In the genomic region with DNA sequence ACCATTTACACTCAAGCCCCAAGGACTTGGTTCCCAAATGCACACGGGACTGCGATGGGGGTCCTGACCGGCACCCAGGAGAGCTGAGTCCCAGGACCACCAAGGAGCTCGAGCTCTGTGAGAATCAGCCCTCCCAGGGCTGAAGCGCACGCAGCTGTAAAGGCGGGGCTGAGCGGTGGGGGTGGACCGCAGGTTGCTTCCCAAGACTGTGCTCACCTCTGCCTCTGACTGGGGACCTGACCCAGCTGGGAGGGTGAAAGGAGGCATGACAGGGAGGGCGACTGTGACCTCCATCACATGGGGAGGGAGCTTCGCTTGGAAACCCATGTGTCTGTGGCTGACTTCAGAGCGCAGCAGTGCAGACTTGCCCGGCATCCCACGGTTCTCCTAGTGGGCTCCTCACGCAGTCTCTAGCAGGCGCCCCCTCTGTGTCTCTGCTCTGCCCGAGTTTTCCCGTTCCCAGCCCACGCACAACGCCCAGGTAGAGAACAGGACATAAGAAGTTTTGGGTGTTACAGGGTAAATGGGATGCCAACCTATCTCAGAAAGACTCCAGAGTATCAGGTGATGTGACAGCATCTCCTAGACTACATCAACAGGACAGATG, we compare ENCODE assay signal across 16 cellular contexts. TPM values are rescaled to one million over a fixed set of nuclear protein-coding genes. Genes with fewer than 3 reads are reported as not detected.
DNase-seq lines count a peak whose midpoint lies in the region; ATAC-seq and TF ChIP-seq lines count a peak whose summit lies in the region.
"Had no signal": no experiment of that assay in that cellular context is flagged by ENCODE, and none has a peak within 500 bp of the region (broad histone marks: within the 10 kb centered on the region; RNA-seq: fewer than 3 reads in every experiment).

No MANE protein-coding gene starts in this region.

- no peak for TF ChIP-seq CTCF in IMR-90 (conservative IDR thresholded peaks at IDR 0.05; ENCODE audit: low read depth, low read length)

- H3K27me3 Mint-ChIP-seq in activated naive CD4-positive, alpha-beta T cell treated with anti-CD3 and anti-CD28 coated beads, Interleukin-2, amount 10 ng/mL, durations not matched to agents 7 days and 5 days: no peaks in the 10 kb centered on the region
- H3K27me3 Mint-ChIP-seq in activated naive CD4-positive, alpha-beta T cell treated with anti-CD3 and anti-CD28 coated beads for 36 hours (ENCODE audit: low read depth): no peaks in the 10 kb centered on the region
- H3K27me3 Mint-ChIP-seq in activated naive CD8-positive, alpha-beta T cell treated with anti-CD3 and anti-CD28 coated beads, Interleukin-2, amount 10 ng/mL, durations not matched to agents 7 days and 5 days: no peaks in the 10 kb centered on the region
- H3K27me3 Mint-ChIP-seq: CD4-positive, alpha-beta memory T cell had no signal

- H3K9me3 Mint-ChIP-seq in activated naive CD4-positive, alpha-beta T cell treated with anti-CD3 and anti-CD28 coated beads, Interleukin-2, amount 10 ng/mL, durations not matched to agents 7 days and 5 days: no peaks in the 10 kb centered on the region
- H3K9me3 Mint-ChIP-seq in activated naive CD4-positive, alpha-beta T cell treated with anti-CD3 and anti-CD28 coated beads for 36 hours: no peaks in the 10 kb centered on the region
- no peaks in the 10 kb centered on the region for H3K9me3 Mint-ChIP-seq in activated naive CD8-positive, alpha-beta T cell treated with anti-CD3 and anti-CD28 coated beads, Interleukin-2, amount 10 ng/mL, durations not matched to agents 7 days and 5 days
- H3K9me3 Mint-ChIP-seq: CD4-positive, alpha-beta memory T cell had no signal

- no peak for DNase-seq in activated naive CD4-positive, alpha-beta T cell treated with anti-CD3 and anti-CD28 coated beads, Interleukin-2, amount 10 ng/mL, durations not matched to agents 7 days and 5 days
- DNase-seq in activated naive CD4-positive, alpha-beta T cell treated with anti-CD3 and anti-CD28 coated beads for 36 hours: no peak
- no peak for DNase-seq in IMR-90
- DNase-seq in activated naive CD8-positive, alpha-beta T cell treated with anti-CD3 and anti-CD28 coated beads, Interleukin-2, amount 10 ng/mL, durations not matched to agents 7 days and 5 days: peak; percentile 32
- peak; percentile 53 for DNase-seq in sciatic nerve (ENCODE audit: low spot score)
- no peak for DNase-seq in OCI-M1 (lab: John Stamatoyannopoulos, UW)
- no peak for DNase-seq in stimulated activated CD4-positive, alpha-beta T cell treated with anti-CD3 and anti-CD28 coated beads, Interleukin-4, amount 100 ng/mL, for 4 hours
- no peak for DNase-seq in cerebellum (ENCODE audit: low spot score)
- DNase-seq: AML-193; CD4-positive, alpha-beta memory T cell; DMS79 treated with DMSO at 0.1 percent for 48 hours; NCI-H1048; NCI-H146; NCI-H2081 treated with DMSO at 0.1 percent for 48 hours; NCI-H345; NCI-H526 treated with DMSO at 0.1 percent for 48 hours had no signal

- peak overlapping the region; percentile 65 for H3K27ac Mint-ChIP-seq in activated naive CD4-positive, alpha-beta T cell treated with anti-CD3 and anti-CD28 coated beads, Interleukin-2, amount 10 ng/mL, durations not matched to agents 7 days and 5 days
- H3K27ac Mint-ChIP-seq in activated naive CD4-positive, alpha-beta T cell treated with anti-CD3 and anti-CD28 coated beads for 36 hours: no peak overlapping the region
- H3K27ac Mint-ChIP-seq in activated naive CD8-positive, alpha-beta T cell treated with anti-CD3 and anti-CD28 coated beads, Interleukin-2, amount 10 ng/mL, durations not matched to agents 7 days and 5 days: peak overlapping the region; percentile 86

- H2BK120ac ChIP-seq in IMR-90 (ENCODE audit: low read depth, low read length): no peak overlapping the region

- no peaks in the 10 kb centered on the region for H3K4me1 ChIP-seq in IMR-90 (ENCODE audit: control insufficient read depth, insufficient read depth, low read length)

- no peak overlapping the region for H3K4me3 Mint-ChIP-seq in activated naive CD4-positive, alpha-beta T cell treated with anti-CD3 and anti-CD28 coated beads, Interleukin-2, amount 10 ng/mL, durations not matched to agents 7 days and 5 days
- no peak overlapping the region for H3K4me3 Mint-ChIP-seq in activated naive CD4-positive, alpha-beta T cell treated with anti-CD3 and anti-CD28 coated beads for 36 hours
- peak overlapping the region; percentile 85 for H3K4me3 Mint-ChIP-seq in activated naive CD8-positive, alpha-beta T cell treated with anti-CD3 and anti-CD28 coated beads, Interleukin-2, amount 10 ng/mL, durations not matched to agents 7 days and 5 days
- H3K4me3 Mint-ChIP-seq: CD4-positive, alpha-beta memory T cell had no signal

- H3K23ac ChIP-seq in IMR-90 (ENCODE audit: low read depth, low read length): no peak overlapping the region

- WGBS in IMR-90 (ENCODE audit: extremely low coverage in 2 of 2, insufficient read length in 1 of 2), 2 experiments: no CpG with 5 or more reads among the region's 20 CpGs

- TF ChIP-seq RAD21 in IMR-90 (IDR thresholded peaks at IDR 0.05; ENCODE audit: low read length): no peak

- no peak overlapping the region for H3K4ac ChIP-seq in IMR-90 (ENCODE audit: low read depth, low read length)

- in situ Hi-C loops in IMR-90 (cut with MboI; ENCODE audit: low sequenced_read_pairs): no loop called here

- H3K4me3 ChIP-seq in IMR-90 (ENCODE audit: insufficient read depth, low read depth, low read length): no peak overlapping the region

- H3K4me2 ChIP-seq in IMR-90 (ENCODE audit: low read depth, low read length): no peak overlapping the region

- no peak overlapping the region for H2BK20ac ChIP-seq in IMR-90 (ENCODE audit: low read depth, low read length)

- H4K8ac ChIP-seq in IMR-90 (ENCODE audit: low read depth in 2 of 2, low read length in 2 of 2): no peak overlapping the region

- no TSS peak for BruUV-seq in IMR-90 (replicated peaks; lab: Mats Ljungman, UMichigan)

- peaks cover 16% of the 10 kb centered on the region for H4K20me1 ChIP-seq in IMR-90 (ENCODE audit: insufficient read depth, low read length)

- H3K9me1 ChIP-seq in IMR-90 (ENCODE audit: insufficient read depth, low read length): no peaks in the 10 kb centered on the region; the same call in 1 of the 2 replicates

- CTCF ChIA-PET in activated naive CD4-positive, alpha-beta T cell treated with anti-CD3 and anti-CD28 coated beads, Interleukin-2, amount 10 ng/mL, durations not matched to agents 7 days and 5 days (lab: Charles Lee): no interaction called here
- CTCF ChIA-PET in activated naive CD4-positive, alpha-beta T cell treated with anti-CD3 and anti-CD28 coated beads for 36 hours (lab: Charles Lee): no interaction called here
- CTCF ChIA-PET in IMR-90 (lab: Yijun Ruan, JAX): no interaction called here

- TF ChIP-seq POLR2A in IMR-90 (IDR thresholded peaks at IDR 0.05; ENCODE audit: low read depth, low read length): no peak

- peaks cover 47% of the 10 kb centered on the region for H3K4me1 Mint-ChIP-seq in activated naive CD4-positive, alpha-beta T cell treated with anti-CD3 and anti-CD28 coated beads, Interleukin-2, amount 10 ng/mL, durations not matched to agents 7 days and 5 days
- H3K4me1 Mint-ChIP-seq in activated naive CD4-positive, alpha-beta T cell treated with anti-CD3 and anti-CD28 coated beads for 36 hours (ENCODE audit: low read depth): no peaks in the 10 kb centered on the region
- peaks cover 45% of the 10 kb centered on the region for H3K4me1 Mint-ChIP-seq in activated naive CD8-positive, alpha-beta T cell treated with anti-CD3 and anti-CD28 coated beads, Interleukin-2, amount 10 ng/mL, durations not matched to agents 7 days and 5 days

- dilution Hi-C loops in IMR-90 (cut with HindIII; ENCODE audit: low sequenced_read_pairs, unreplicated experiment): no loop called here

- no peak overlapping the region for H3K14ac ChIP-seq in IMR-90 (replicated peaks; ENCODE audit: low read depth, low read length)

- peak overlapping the region; percentile 63 for H2AK9ac ChIP-seq in IMR-90 (replicated peaks; ENCODE audit: low read depth, low read length, poor library complexity)

- intact Hi-C loops in activated naive CD4-positive, alpha-beta T cell treated with anti-CD3 and anti-CD28 coated beads for 36 hours (cut with micrococcal nuclease): no loop called here
- intact Hi-C loops in IMR-90 (cut with micrococcal nuclease) (no loop called here), sciatic nerve (cut with DNase I) (no loop called here)

- peaks cover 3 to 32% of the 10 kb centered on the region in 2 experiments; a peak in 3 of 4 replicates for H3K79me1 ChIP-seq in IMR-90 (ENCODE audit: low read depth in 1 of 2, low read length in 2 of 2)

- H4K5ac ChIP-seq in IMR-90 (ENCODE audit: low read depth, low read length): no peak overlapping the region

- no peak overlapping the region for H3K56ac ChIP-seq in IMR-90 (ENCODE audit: extremely low read depth, insufficient read depth, low read length)

- no peak overlapping the region for H2AK5ac ChIP-seq in IMR-90 (ENCODE audit: low read depth, low read length)

- H2AFZ ChIP-seq in IMR-90 (replicated peaks; ENCODE audit: low read length, poor library complexity): no peak overlapping the region

- no peak overlapping the region for H4K91ac ChIP-seq in IMR-90 (ENCODE audit: insufficient read depth, low read depth, low read length)

- H2BK5ac ChIP-seq in IMR-90 (ENCODE audit: low read depth, low read length, poor library complexity, severe bottlenecking): no peak overlapping the region

- peaks cover 68% of the 10 kb centered on the region for H3K36me3 Mint-ChIP-seq in activated naive CD4-positive, alpha-beta T cell treated with anti-CD3 and anti-CD28 coated beads, Interleukin-2, amount 10 ng/mL, durations not matched to agents 7 days and 5 days
- peaks cover 58% of the 10 kb centered on the region for H3K36me3 Mint-ChIP-seq in activated naive CD4-positive, alpha-beta T cell treated with anti-CD3 and anti-CD28 coated beads for 36 hours (ENCODE audit: low read depth)
- H3K36me3 Mint-ChIP-seq in activated naive CD8-positive, alpha-beta T cell treated with anti-CD3 and anti-CD28 coated beads, Interleukin-2, amount 10 ng/mL, durations not matched to agents 7 days and 5 days: peaks cover 31% of the 10 kb centered on the region

- no peak overlapping the region for H3K27ac ChIP-seq in IMR-90 (ENCODE audit: insufficient read depth, low read length)

- H2BK15ac ChIP-seq in IMR-90 (ENCODE audit: low read depth, low read length): no peak overlapping the region

- POLR2A ChIA-PET in IMR-90 (lab: Charles Lee; ENCODE audit: unreplicated experiment): no interaction called here
- POLR2A ChIA-PET in activated naive CD8-positive, alpha-beta T cell treated with anti-CD3 and anti-CD28 coated beads, Interleukin-2, amount 10 ng/mL, durations not matched to agents 7 days and 5 days (lab: Charles Lee): interaction anchor here (0.8 to 12.0 kb wide), 9 partner anchors 8 to 109 kb away, joined by 3 to 303 read pairs (median 5); partner anchors contain the start of genes CARS1 and NAP1L4

- H3K36me3 ChIP-seq in IMR-90 (ENCODE audit: control insufficient read depth, insufficient read depth, low read length): peaks cover 86% of the 10 kb centered on the region

- ATAC-seq in IMR-90 (ENCODE audit: low read depth) (no peak), sciatic nerve (no peak)
- ATAC-seq in activated naive CD8-positive, alpha-beta T cell treated with anti-CD3 and anti-CD28 coated beads, Interleukin-2, amount 10 ng/mL, durations not matched to agents 7 days and 5 days (ENCODE audit: low read depth): peak; percentile 5

- H3K27me3 ChIP-seq in IMR-90 (ENCODE audit: control insufficient read depth, insufficient read depth, low read length): no peaks in the 10 kb centered on the region

- H3K9me3 ChIP-seq in IMR-90 (ENCODE audit: control insufficient read depth, insufficient read depth, low read length): no peaks in the 10 kb centered on the region

- no peak overlapping the region for H3K18ac ChIP-seq in IMR-90 (ENCODE audit: low read depth, low read length)

- no peak overlapping the region for H3K9ac ChIP-seq in IMR-90 (ENCODE audit: low read depth, low read length)

RNA-seq across cellular contexts. Expression of gene NAP1L4, which starts 15.4 kb away (rescaled TPM):
- 100 to 1,000 TPM; 240 to 245 TPM for total RNA-seq in activated naive CD4-positive, alpha-beta T cell treated with anti-CD3 and anti-CD28 coated beads for 36 hours
- total RNA-seq in IMR-90 (2012; rRNA removed) (71.5 and 80.8 TPM in 2 replicates), sciatic nerve (173 TPM), cerebellum (156 TPM)
- 57.3 and 80.7 TPM in 2 replicates for polyA plus RNA-seq in IMR-90 (2012; rRNA removed)
- 50.3 and 75.4 TPM in 2 replicates for polyA plus RNA-seq in IMR-90 (2012; cell fraction: cytosol; rRNA removed)
- polyA plus RNA-seq in IMR-90 (2012; cell fraction: nucleus; rRNA removed; ENCODE audit: low replicate concordance): 71.1 and 101 TPM in 2 replicates
- total RNA-seq in activated naive CD8-positive, alpha-beta T cell treated with anti-CD3 and anti-CD28 coated beads, Interleukin-2, amount 10 ng/mL, durations not matched to agents 7 days and 5 days: 100 to 1,000 TPM; 346 to 363 TPM

RNA-seq across cellular contexts. Expression of gene CARS1, which starts 49.7 kb away (rescaled TPM):
- total RNA-seq in activated naive CD4-positive, alpha-beta T cell treated with anti-CD3 and anti-CD28 coated beads for 36 hours: 100 to 1,000 TPM; 126 to 128 TPM
- total RNA-seq in IMR-90 (2012; rRNA removed) (65.8 and 78.3 TPM in 2 replicates), sciatic nerve (42.3 TPM), cerebellum (20.2 TPM)
- 62.5 and 72.7 TPM in 2 replicates for polyA plus RNA-seq in IMR-90 (2012; rRNA removed)
- polyA plus RNA-seq in IMR-90 (2012; cell fraction: cytosol; rRNA removed): 42.2 and 49.8 TPM in 2 replicates
- polyA plus RNA-seq in IMR-90 (2012; cell fraction: nucleus; rRNA removed; ENCODE audit: low replicate concordance): 168 and 280 TPM in 2 replicates
- 100 to 1,000 TPM; 100 to 111 TPM for total RNA-seq in activated naive CD8-positive, alpha-beta T cell treated with anti-CD3 and anti-CD28 coated beads, Interleukin-2, amount 10 ng/mL, durations not matched to agents 7 days and 5 days

Comparison
In these comparisons a context has a peak if more than half of its experiments do, and no peak if none do; other contexts are left out.
1. DNase-seq: peak in activated naive CD8-positive, alpha-beta T cell treated with anti-CD3 and anti-CD28 coated beads, Interleukin-2, amount 10 ng/mL, durations not matched to agents 7 days and 5 days (single experiment) and sciatic nerve (single experiment); none in activated naive CD4-positive, alpha-beta T cell treated with anti-CD3 and anti-CD28 coated beads, Interleukin-2, amount 10 ng/mL, durations not matched to agents 7 days and 5 days (single experiment), activated naive CD4-positive, alpha-beta T cell treated with anti-CD3 and anti-CD28 coated beads for 36 hours (single experiment), IMR-90 (single experiment), OCI-M1 (single experiment), stimulated activated CD4-positive, alpha-beta T cell treated with anti-CD3 and anti-CD28 coated beads, Interleukin-4, amount 100 ng/mL, for 4 hours (0 of 2) and cerebellum (single experiment).